In genomic region chr18:22349317-22349898, GRCh38 we compare ENCODE assay signal across 11 cellular contexts.
DNase-seq lines count a peak whose midpoint lies in the region; ATAC-seq and TF ChIP-seq lines count a peak whose summit lies in the region.
"Had no signal": no experiment of that assay in that cellular context is flagged by ENCODE, and none has a peak within 500 bp of the region (broad histone marks: within the 10 kb centered on the region; RNA-seq: fewer than 3 reads in every experiment).

No MANE protein-coding gene starts in this region.

- H3K36me3 ChIP-seq in mesendoderm (ENCODE audit: control insufficient read depth, insufficient read depth, low read length) (no peaks in the 10 kb centered on the region), testis (ENCODE audit: low read depth, missing control alignments) (no peaks in the 10 kb centered on the region)
- H3K36me3 ChIP-seq: SJCRH30 had no signal

- TF ChIP-seq POLR2A in testis (IDR thresholded peaks at IDR 0.05) = no peak

- WGBS in mesendoderm (ENCODE audit: extremely low coverage, insufficient coverage, low lambda C conversion rate) = no CpG with 5 or more reads among the region's 11 CpGs
- 18 to 21% methylated on average over 11 of the region's 11 CpGs for WGBS in testis, 2 donors

- TF ChIP-seq CTCF in coronary artery (IDR thresholded peaks at IDR 0.05) = no peak
- no peak for TF ChIP-seq CTCF in testis (IDR thresholded peaks at IDR 0.05)

- peak overlapping the region; percentile 92 to 97 for H3K27ac ChIP-seq in coronary artery
- H3K27ac ChIP-seq in mesendoderm (ENCODE audit: low read depth, low read length) = no peak overlapping the region
- peak overlapping the region; percentile 79 to 89 for H3K27ac ChIP-seq in testis
- H3K27ac ChIP-seq: SJCRH30 had no signal

- H4K8ac ChIP-seq in mesendoderm (ENCODE audit: low read depth, low read length) = no peak overlapping the region

- H2AK5ac ChIP-seq in mesendoderm (ENCODE audit: low read length) = no peak overlapping the region

- ATAC-seq in HG02759 (IDR thresholded peaks at IDR 0.05; ENCODE audit: unreplicated experiment) = no peak

- intact Hi-C loops in testis (cut with DNase I; ENCODE audit: low total_unique reads) = loop anchor here (5.0 to 10.0 kb wide), 2 partner anchors 177 to 205 kb away; no protein-coding TSS in a partner anchor

- H3K9ac ChIP-seq in mesendoderm (ENCODE audit: low read length) = peak overlapping the region; percentile 62

- H3K79me2 ChIP-seq in mesendoderm (ENCODE audit: control insufficient read depth, insufficient read depth, low read length) = no peaks in the 10 kb centered on the region

- H3K4me1 ChIP-seq in mesendoderm (ENCODE audit: control insufficient read depth, low read depth, low read length) = peaks cover 9% of the 10 kb centered on the region
- H3K4me1 ChIP-seq in testis = peaks cover 36% of the 10 kb centered on the region
- H3K4me1 ChIP-seq: SJCRH30 had no signal

- H3K4ac ChIP-seq in mesendoderm (ENCODE audit: low read depth, low read length) = no peak overlapping the region

- no peak overlapping the region for H3K18ac ChIP-seq in mesendoderm (ENCODE audit: low read length)

- H3K4me3 ChIP-seq in coronary artery (peak overlapping the region; percentile 72), mesendoderm (ENCODE audit: low read length) (no peak overlapping the region), testis (peak overlapping the region; percentile 56 to 62)
- H3K4me3 ChIP-seq: SJCRH30 had no signal

- peak overlapping the region; percentile 84 for H3K56ac ChIP-seq in mesendoderm (ENCODE audit: low read length)

- H4K5ac ChIP-seq in mesendoderm (ENCODE audit: low read length) = no peak overlapping the region

- no peak overlapping the region for H3K23ac ChIP-seq in mesendoderm (ENCODE audit: low read length)

- H3K27me3 ChIP-seq in mesendoderm (ENCODE audit: insufficient read depth, low read length, poor library complexity) = peaks cover 16% of the 10 kb centered on the region
- no peaks in the 10 kb centered on the region for H3K27me3 ChIP-seq in testis
- H3K27me3 ChIP-seq: SJCRH30 had no signal

- H3K79me1 ChIP-seq in mesendoderm (ENCODE audit: low read length) = no peaks in the 10 kb centered on the region

- H3K4me2 ChIP-seq in mesendoderm (ENCODE audit: low read length) = peak overlapping the region; percentile 95

- DNase-seq in DMS53 (lab: John Stamatoyannopoulos, UW) (peak; percentile 9), DMS53 treated with DMSO at 0.1 percent for 48 hours (lab: John Stamatoyannopoulos, UW; ENCODE audit: unreplicated experiment) (no peak), coronary artery (ENCODE audit: low spot score) (no peak), mesendoderm (no peak), testis (peak; percentile 40), mesenteric fat pad (ENCODE audit: low spot score) (no peak)
- no peak for DNase-seq in central memory CD4-positive, alpha-beta T cell
- DNase-seq: MV-4-11, naive B cell, SJCRH30 had no signal

- no peaks in the 10 kb centered on the region for H3K9me3 ChIP-seq in testis
- H3K9me3 ChIP-seq: SJCRH30 had no signal

- H2BK5ac ChIP-seq in mesendoderm (ENCODE audit: low read length) = no peak overlapping the region

- no peak overlapping the region for H2BK120ac ChIP-seq in mesendoderm (ENCODE audit: low read depth, low read length)

- H2BK15ac ChIP-seq in mesendoderm (replicated peaks; ENCODE audit: low read depth) = no peak overlapping the region

Comparison
In these comparisons a context has a peak if more than half of its experiments do, and no peak if none do; other contexts are left out.
1. DNase-seq: peak in DMS53 (single experiment) and testis (single experiment); none in DMS53 treated with DMSO at 0.1 percent for 48 hours (single experiment), coronary artery (single experiment), mesendoderm (single experiment), central memory CD4-positive, alpha-beta T cell (single experiment) and mesenteric fat pad (single experiment).